In genomic region chr5:150489358-150490295, GRCh38 we compare ENCODE assay signal across 8 cellular contexts. TPM values are rescaled to one million over a fixed set of nuclear protein-coding genes. Genes with fewer than 3 reads are reported as not detected.
DNase-seq lines count a peak whose midpoint lies in the region; ATAC-seq lines count a peak whose summit lies in the region.

No MANE protein-coding gene starts in this region.

- H3K27me3 ChIP-seq in HUES64 (ENCODE audit: insufficient read depth, low read length) (no peaks in the 10 kb centered on the region), trophoblast cell (ENCODE audit: insufficient read depth, low read length) (no peaks in the 10 kb centered on the region)

- H3K4me3 ChIP-seq in HUES64 (ENCODE audit: low read length) (no peak overlapping the region), trophoblast cell (ENCODE audit: low read depth, low read length) (no peak overlapping the region)

- H3K14ac ChIP-seq in trophoblast cell (ENCODE audit: low read length), result peak overlapping the region; percentile 45

- H2BK120ac ChIP-seq in trophoblast cell (ENCODE audit: insufficient read depth, low read length, poor library complexity), result peak overlapping the region; percentile 75

- no peaks in the 10 kb centered on the region for H3K9me3 Mint-ChIP-seq in dendritic cell treated with granulocyte-macrophage colony-stimulating factor and Interleukin-4, amounts not matched to agents 40 ng/mL and 50 ng/mL, for 4 days

- H3K36me3 ChIP-seq in HUES64 (ENCODE audit: insufficient read depth, low read length) (no peaks in the 10 kb centered on the region), trophoblast cell (ENCODE audit: control insufficient read depth in 1 of 2, insufficient read depth in 2 of 2, low read length in 2 of 2) (peaks cover 18 to 21% of the 10 kb centered on the region in 2 experiments)

- peak overlapping the region; percentile 81 for H3K4ac ChIP-seq in trophoblast cell (ENCODE audit: low read depth, low read length)

- peak overlapping the region; percentile 18 for H2BK12ac ChIP-seq in trophoblast cell (ENCODE audit: low read length)

- peaks cover 5% of the 10 kb centered on the region for H3K27me3 Mint-ChIP-seq in dendritic cell treated with granulocyte-macrophage colony-stimulating factor and Interleukin-4, amounts not matched to agents 40 ng/mL and 50 ng/mL, for 4 days

- H3K4me1 ChIP-seq in HUES64 (ENCODE audit: insufficient read depth, low read length), result peaks cover 55% of the 10 kb centered on the region
- peaks cover 53 to 55% of the 10 kb centered on the region in 2 experiments for H3K4me1 ChIP-seq in trophoblast cell (ENCODE audit: control insufficient read depth in 1 of 2, insufficient read depth in 2 of 2, low read length in 2 of 2)

- DNase-seq in ELR (ENCODE audit: low read depth) (peak; percentile 85), trophoblast cell (peak in 1 of 2 donors; percentile 24), DMS79 treated with DMSO at 0.1 percent for 48 hours (lab: John Stamatoyannopoulos, UW) (no peak), mucosa of gallbladder (ENCODE audit: low spot score) (no peak)
- DNase-seq in activated CD4-positive, alpha-beta T cell treated with anti-CD3 and anti-CD28 coated beads for 1 hour, result no peak

- ATAC-seq in GM21529 (IDR thresholded peaks at IDR 0.05; ENCODE audit: unreplicated experiment), result peak; percentile 81

- H3K4me3 Mint-ChIP-seq in dendritic cell treated with granulocyte-macrophage colony-stimulating factor and Interleukin-4, amounts not matched to agents 40 ng/mL and 50 ng/mL, for 4 days, result peak overlapping the region; percentile 44

- no peak overlapping the region for H3K9ac ChIP-seq in HUES64 (ENCODE audit: low read depth, low read length)
- H3K9ac ChIP-seq in trophoblast cell (ENCODE audit: low read length), result no peak overlapping the region

- H3K9me3 ChIP-seq in HUES64 (ENCODE audit: insufficient read depth, low read depth, low read length) (no peaks in the 10 kb centered on the region), trophoblast cell (ENCODE audit: insufficient read depth, low read depth, low read length) (no peaks in the 10 kb centered on the region)

- peaks cover 60% of the 10 kb centered on the region for H3K79me1 ChIP-seq in trophoblast cell (ENCODE audit: low read length)

- peak overlapping the region; percentile 9; the same call in 1 of the 2 replicates for H3K27ac ChIP-seq in HUES64 (ENCODE audit: low read depth, low read length)
- peak overlapping the region; percentile 100 for H3K27ac ChIP-seq in trophoblast cell (ENCODE audit: low read depth, low read length)

- 54% methylated on average over 9 of the region's 9 CpGs for WGBS in HUES64
- whole genome bisulfite sequencing in trophoblast cell (ENCODE audit: extremely low coverage, insufficient coverage, insufficient read length), result no CpG with 5 or more reads among the region's 9 CpGs

- H3K36me3 Mint-ChIP-seq in dendritic cell treated with granulocyte-macrophage colony-stimulating factor and Interleukin-4, amounts not matched to agents 40 ng/mL and 50 ng/mL, for 4 days (ENCODE audit: low read depth), result peaks cover 30% of the 10 kb centered on the region

- no peak overlapping the region for H2AFZ ChIP-seq in trophoblast cell (ENCODE audit: insufficient read depth, low read length, poor library complexity)

- no peak overlapping the region for H3K23ac ChIP-seq in trophoblast cell (ENCODE audit: low read length)

- peak overlapping the region; percentile 57 for H3K4me2 ChIP-seq in trophoblast cell (ENCODE audit: low read length)

- peak overlapping the region; percentile 64 for H2AK5ac ChIP-seq in trophoblast cell (ENCODE audit: low read length)

- peak overlapping the region; percentile 83 for H3K27ac Mint-ChIP-seq in dendritic cell treated with granulocyte-macrophage colony-stimulating factor and Interleukin-4, amounts not matched to agents 40 ng/mL and 50 ng/mL, for 4 days

- peaks cover 67% of the 10 kb centered on the region for H3K4me1 Mint-ChIP-seq in dendritic cell treated with granulocyte-macrophage colony-stimulating factor and Interleukin-4, amounts not matched to agents 40 ng/mL and 50 ng/mL, for 4 days (ENCODE audit: low read depth)

- H3K79me2 ChIP-seq in trophoblast cell (ENCODE audit: control insufficient read depth, insufficient read depth, low read length, poor library complexity), result peaks cover 53% of the 10 kb centered on the region

- no peak overlapping the region for H4K12ac ChIP-seq in trophoblast cell (ENCODE audit: low read depth, low read length)

- peak overlapping the region; percentile 68 for H3K18ac ChIP-seq in trophoblast cell (ENCODE audit: low read length)

- intact Hi-C loops in dendritic cell treated with granulocyte-macrophage colony-stimulating factor and Interleukin-4, amounts not matched to agents 40 ng/mL and 50 ng/mL, for 4 days (cut with micrococcal nuclease), result no loop called here

- peak overlapping the region; percentile 69 for H4K91ac ChIP-seq in trophoblast cell (ENCODE audit: low read depth, low read length)

- H2BK5ac ChIP-seq in trophoblast cell (ENCODE audit: low read depth, low read length, poor library complexity), result peak overlapping the region; percentile 77

- peak overlapping the region; percentile 36 for H4K8ac ChIP-seq in trophoblast cell (ENCODE audit: low read depth, low read length)

RNA-seq across cellular contexts. Expression of gene NDST1, which starts 18.3 kb away (rescaled TPM):
- polyA plus RNA-seq in HUES64 (2013, experiment 1 of 2), result 34.7 TPM
- polyA plus RNA-seq in HUES64 (2013, experiment 2 of 2), result 33.9 TPM
- 98.1 and 98.9 TPM in 2 replicates for polyA plus RNA-seq in trophoblast cell (2013)
- total RNA-seq in mucosa of gallbladder, result 80.7 TPM

RNA-seq across cellular contexts. Expression of gene RPS14, which starts 40.1 kb away (rescaled TPM):
- polyA plus RNA-seq in HUES64 (2013, experiment 1 of 2), result 1,825 TPM
- 1,978 TPM for polyA plus RNA-seq in HUES64 (2013, experiment 2 of 2)
- polyA plus RNA-seq in trophoblast cell (2013), result 2,982 and 3,060 TPM in 2 replicates
- 1,424 TPM for total RNA-seq in mucosa of gallbladder
